ENCODE assay signal across 8 cellular contexts in the genomic region with DNA sequence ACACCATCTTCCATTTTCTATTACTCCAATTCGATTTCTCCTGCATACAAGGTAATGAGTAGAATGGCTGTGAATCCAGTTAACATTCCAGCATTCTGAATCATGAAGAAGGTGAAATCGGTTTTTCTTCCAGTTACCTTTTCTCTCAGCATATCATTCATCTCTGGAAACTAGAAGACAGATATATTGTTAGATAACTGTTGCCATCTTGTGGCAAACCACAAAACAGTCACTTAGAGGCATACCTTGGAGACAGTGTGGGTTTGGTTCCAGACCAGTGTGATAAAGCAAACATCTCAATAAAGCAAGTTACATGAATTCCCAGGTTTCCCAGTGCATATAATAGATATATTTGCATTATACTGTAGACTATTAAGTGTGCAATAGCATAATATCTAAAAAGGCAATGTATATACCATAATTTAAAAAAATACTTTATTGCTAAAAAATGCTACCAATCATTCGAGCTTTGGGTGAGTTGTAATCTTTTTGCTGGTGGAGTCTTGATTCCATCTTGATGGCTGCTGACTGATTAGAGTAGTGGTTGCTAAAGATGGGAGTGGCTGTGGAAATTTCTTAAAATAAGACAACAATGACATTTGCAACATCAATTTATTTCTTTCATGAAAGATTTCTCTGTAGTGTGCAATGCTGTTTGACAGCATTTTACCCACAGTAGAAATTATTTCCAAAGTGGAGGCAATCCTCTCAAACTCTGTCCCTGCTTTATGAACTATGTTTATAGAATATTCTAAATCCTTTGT.
DNase-seq lines count a peak whose midpoint lies in the region; ATAC-seq, FAIRE-seq and TF ChIP-seq lines count a peak whose summit lies in the region.

No MANE protein-coding gene starts in this region.

- H3K27me3 ChIP-seq in hepatocyte, result no peaks in the 10 kb centered on the region

- H3K4me3 Mint-ChIP-seq in activated CD8-positive, alpha-beta T cell treated with anti-CD3 and anti-CD28 coated beads for 36 hours, result no peak overlapping the region

- no peaks in the 10 kb centered on the region for H3K36me3 ChIP-seq in hepatocyte (replicated peaks; ENCODE audit: insufficient read depth, low read depth)

- 43% methylated on average over 3 of the region's 3 CpGs for WGBS in hepatocyte (ENCODE audit: low lambda C conversion rate, missing lambda C conversion rate)

- no peak overlapping the region for H2AFZ ChIP-seq in hepatocyte

- no peaks in the 10 kb centered on the region for H3K79me2 ChIP-seq in hepatocyte

- peaks cover 10% of the 10 kb centered on the region for H3K4me1 ChIP-seq in hepatocyte (ENCODE audit: insufficient read depth)

- H3K9me3 ChIP-seq in hepatocyte (ENCODE audit: low read depth), result no peaks in the 10 kb centered on the region

- H3K4me2 ChIP-seq in hepatocyte, result no peak overlapping the region

- H3K9me3 Mint-ChIP-seq in activated CD8-positive, alpha-beta T cell treated with anti-CD3 and anti-CD28 coated beads for 36 hours, result no peaks in the 10 kb centered on the region

- no peaks in the 10 kb centered on the region for H4K20me1 ChIP-seq in hepatocyte (ENCODE audit: insufficient read depth, poor library complexity, severe bottlenecking)

- H3K27ac Mint-ChIP-seq in activated CD8-positive, alpha-beta T cell treated with anti-CD3 and anti-CD28 coated beads for 36 hours, result no peak overlapping the region

- H3K9me2 ChIP-seq in hepatocyte (replicated peaks; ENCODE audit: insufficient read depth), result no peaks in the 10 kb centered on the region

- peak; percentile 92 for FAIRE-seq in D721Med (lab: Jason Lieb, UNC)

- CTCF ChIA-PET in activated CD8-positive, alpha-beta T cell treated with anti-CD3 and anti-CD28 coated beads for 36 hours (lab: Charles Lee), result interaction anchor here (1.2 to 1.5 kb wide), 2 partner anchors 9 to 169 kb away, joined by 3 read pairs; no protein-coding TSS in a partner anchor

- H3K36me3 Mint-ChIP-seq in activated CD8-positive, alpha-beta T cell treated with anti-CD3 and anti-CD28 coated beads for 36 hours (ENCODE audit: low read depth), result peaks cover 15% of the 10 kb centered on the region

- POLR2A ChIA-PET in activated CD8-positive, alpha-beta T cell treated with anti-CD3 and anti-CD28 coated beads for 36 hours (lab: Charles Lee), result no interaction called here

- TF ChIP-seq CTCF in D721Med (IDR thresholded peaks at IDR 0.05; ENCODE audit: insufficient read depth, missing control alignments) (peak; percentile 84), hepatocyte (IDR thresholded peaks at IDR 0.05; ENCODE audit: poor library complexity) (peak; percentile 79)
- TF ChIP-seq CTCF in activated CD8-positive, alpha-beta T cell treated with anti-CD3 and anti-CD28 coated beads for 36 hours (IDR thresholded peaks at IDR 0.05), result no peak

- no peak overlapping the region for H3K27ac ChIP-seq in hepatocyte

- no peaks in the 10 kb centered on the region for H3K27me3 Mint-ChIP-seq in activated CD8-positive, alpha-beta T cell treated with anti-CD3 and anti-CD28 coated beads for 36 hours

- peak; percentile 93 for ATAC-seq in GM18861 (IDR thresholded peaks at IDR 0.05; ENCODE audit: unreplicated experiment)
- peak; percentile 95 for ATAC-seq in HG02884 (IDR thresholded peaks at IDR 0.05; ENCODE audit: unreplicated experiment)
- peak; percentile 79 for ATAC-seq in activated CD8-positive, alpha-beta T cell treated with anti-CD3 and anti-CD28 coated beads for 36 hours

- peaks cover 12% of the 10 kb centered on the region for H3K4me1 Mint-ChIP-seq in activated CD8-positive, alpha-beta T cell treated with anti-CD3 and anti-CD28 coated beads for 36 hours (ENCODE audit: low read depth)

- DNase-seq in D721Med (ENCODE audit: insufficient read length, low spot score) (peak; percentile 18), NCI-H1694 treated with DMSO at 0.1 percent for 48 hours (lab: John Stamatoyannopoulos, UW) (peak; percentile 71), hepatocyte (ENCODE audit: low spot score) (peak; percentile 60), superior temporal gyrus (ENCODE audit: extremely low spot score) (peak; percentile 81), CD1c-positive myeloid dendritic cell (ENCODE audit: extremely low spot score) (no peak)
- DNase-seq in activated CD8-positive, alpha-beta T cell treated with anti-CD3 and anti-CD28 coated beads for 36 hours, result peak; percentile 19

- intact Hi-C loops in activated CD8-positive, alpha-beta T cell treated with anti-CD3 and anti-CD28 coated beads for 36 hours (cut with micrococcal nuclease), result no loop called here

- H3K4me3 ChIP-seq in hepatocyte, result no peak overlapping the region
